15 cellular contexts compared by ENCODE assay signal in the genomic region with DNA sequence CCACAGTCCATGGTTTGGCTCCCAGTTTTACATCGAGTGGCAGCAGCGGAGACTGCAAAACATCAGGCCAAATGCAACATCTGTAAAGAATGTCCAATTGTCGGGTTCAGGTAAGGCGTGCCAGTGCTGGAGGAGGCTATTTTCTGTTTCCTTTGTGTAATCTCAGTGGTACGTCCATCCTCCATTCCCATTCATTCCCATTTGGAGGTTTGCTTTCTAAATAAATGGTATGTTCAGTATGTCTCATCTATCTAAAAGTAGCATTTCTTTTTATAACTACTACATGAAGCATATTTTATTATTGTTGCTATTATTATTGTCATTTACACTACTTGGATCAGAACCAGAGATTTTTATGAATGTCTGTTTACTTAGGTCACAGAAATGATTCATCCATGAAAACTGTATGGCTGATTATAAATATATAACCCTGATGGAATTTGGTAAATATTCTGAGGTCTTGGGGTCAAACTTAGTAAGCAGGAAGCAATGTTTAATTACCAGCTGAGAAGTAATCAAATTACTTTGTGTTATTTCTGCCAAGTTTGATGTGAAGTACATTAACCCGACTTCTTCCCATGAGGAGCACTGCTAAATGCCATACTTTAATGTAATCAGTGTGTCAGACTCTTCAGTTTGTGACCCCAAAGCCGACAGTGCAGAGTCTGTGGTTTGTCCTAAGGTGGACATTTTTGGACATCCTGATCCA.
DNase-seq lines count a peak whose midpoint lies in the region; ATAC-seq and TF ChIP-seq lines count a peak whose summit lies in the region.
"Had no signal": no experiment of that assay in that cellular context is flagged by ENCODE, and none has a peak within 500 bp of the region (broad histone marks: within the 10 kb centered on the region; RNA-seq: fewer than 3 reads in every experiment).

No MANE protein-coding gene starts in this region.

- RAD21 ChIA-PET in HCT116 (lab: Charles Lee; ENCODE audit: low non-redundant PET in 1 of 2, low total read pairs in 2 of 2, uncharacterized antibody in 2 of 2, unreplicated experiment in 2 of 2) = no interaction called here

- H3K9me3 ChIP-seq in HCT116 (ENCODE audit: control insufficient read depth in 1 of 2, insufficient read depth in 1 of 2, low read depth in 1 of 2, low read length in 2 of 2) = no peaks in the 10 kb centered on the region
- H3K9me3 ChIP-seq in SK-N-SH = no peaks in the 10 kb centered on the region
- H3K9me3 ChIP-seq in colonic mucosa = no peaks in the 10 kb centered on the region
- peaks cover 0 to 13% (median 0%) of the 10 kb centered on the region in 11 donors for H3K9me3 ChIP-seq in heart right ventricle
- H3K9me3 ChIP-seq: lower lobe of right lung, upper lobe of left lung had no signal

- H3K27ac Mint-ChIP-seq in T-cell = no peak overlapping the region
- H3K27ac Mint-ChIP-seq: activated naive CD8-positive, alpha-beta T cell had no signal

- no peaks in the 10 kb centered on the region for H3F3A ChIP-seq in SK-N-SH (replicated peaks; ENCODE audit: insufficient read depth)

- H2AFZ ChIP-seq in HCT116 (ENCODE audit: low read depth, low read length, poor library complexity, severe bottlenecking) (no peak overlapping the region), SK-N-SH (ENCODE audit: low read depth) (no peak overlapping the region)
- H2AFZ ChIP-seq: hepatocyte had no signal

- 53% methylated on average over 7 of the region's 7 CpGs for WGBS in SK-N-SH (ENCODE audit: low lambda C conversion rate)
- 90 to 91% methylated on average over 7 of the region's 7 CpGs for WGBS in heart right ventricle, 2 donors

- H3K36me3 ChIP-seq in HCT116 (ENCODE audit: control insufficient read depth in 1 of 2, insufficient read depth in 2 of 2, low read length in 2 of 2) (peaks cover 0 to 28% of the 10 kb centered on the region in 2 experiments; a peak in 2 of 4 replicates), SK-N-SH (replicated peaks in 1 of 2; ENCODE audit: control insufficient read depth in 1 of 2, insufficient read depth in 2 of 2, low read length in 1 of 2) (peaks cover 0 to 5% of the 10 kb centered on the region in 2 experiments), colonic mucosa (no peaks in the 10 kb centered on the region), heart right ventricle (peaks cover 0 to 87% (median 46%) of the 10 kb centered on the region in 9 donors)

- H3K9me2 ChIP-seq in HCT116 (ENCODE audit: insufficient read depth) = no peaks in the 10 kb centered on the region
- H3K9me2 ChIP-seq in SK-N-SH = no peaks in the 10 kb centered on the region

- H4K20me1 ChIP-seq in HCT116 (ENCODE audit: insufficient read depth) (no peaks in the 10 kb centered on the region), SK-N-SH (ENCODE audit: insufficient read depth) (no peaks in the 10 kb centered on the region)

- H3K4me3 ChIP-seq in HCT116 (replicated peaks in 1 of 2; ENCODE audit: low read depth in 1 of 2, low read length in 2 of 2) = no peak overlapping the region
- H3K4me3 ChIP-seq in SK-N-SH (ENCODE audit: low read depth in 2 of 2, low read length in 1 of 2) = no peak overlapping the region
- H3K4me3 ChIP-seq in fibroblast of pulmonary artery (replicated peaks; ENCODE audit: low read depth, low read length) = no peak overlapping the region
- no peak overlapping the region for H3K4me3 ChIP-seq in colonic mucosa
- no peak overlapping the region for H3K4me3 ChIP-seq in heart right ventricle
- H3K4me3 ChIP-seq: hepatocyte, lower lobe of right lung, upper lobe of left lung had no signal

- POLR2A ChIA-PET in HCT116 (lab: Charles Lee) (interaction anchor here (1.0 kb wide), 1 partner anchor 11 kb away, joined by 3 read pairs; no protein-coding TSS in a partner anchor), SK-N-SH (lab: Yijun Ruan, JAX) (no interaction called here), T-cell (lab: Charles Lee) (no interaction called here)

- peaks cover 26 to 58% of the 10 kb centered on the region in 2 experiments for H3K4me1 ChIP-seq in HCT116 (ENCODE audit: control insufficient read depth in 1 of 2, insufficient read depth in 2 of 2, low read length in 2 of 2)
- no peaks in the 10 kb centered on the region; a peak in 1 of 4 replicates for H3K4me1 ChIP-seq in SK-N-SH (ENCODE audit: control insufficient read depth in 1 of 2, insufficient read depth in 2 of 2, low read depth in 1 of 2, low read length in 1 of 2)
- no peaks in the 10 kb centered on the region for H3K4me1 ChIP-seq in colonic mucosa
- no peaks in the 10 kb centered on the region for H3K4me1 ChIP-seq in heart right ventricle
- H3K4me1 ChIP-seq: lower lobe of right lung, upper lobe of left lung had no signal

- intact Hi-C loops in HCT116 (cut with micrococcal nuclease) (no loop called here), colonic mucosa (cut with DNase I) (no loop called here), heart right ventricle (cut with DNase I) (no loop called here)

- DNase-seq in A172 (ENCODE audit: low spot score) (peak; percentile 66), HCT116 (ENCODE audit: low read depth, low spot score) (peak; percentile 77), SK-N-SH (no peak), fibroblast of pulmonary artery (ENCODE audit: low read depth) (peak; percentile 55), colonic mucosa (no peak), heart right ventricle (no peak), T-cell (no peak)
- no peak for DNase-seq in stimulated activated CD4-positive, alpha-beta T cell treated with anti-CD3 and anti-CD28 coated beads, Interleukin-12 subunit alpha, Interleukin-12 subunit beta, amount 100 ng/mL, for 4 hours
- DNase-seq: DMS79, lower lobe of right lung, MV-4-11, nucleus accumbens, upper lobe of left lung had no signal

- BruUV-seq in HCT116 (replicated peaks; lab: Mats Ljungman, UMichigan) = no TSS peak

- H3K27me3 Mint-ChIP-seq in T-cell = no peaks in the 10 kb centered on the region
- H3K27me3 Mint-ChIP-seq: activated naive CD8-positive, alpha-beta T cell had no signal

- CTCF ChIA-PET in HCT116 (lab: Charles Lee) = no interaction called here
- CTCF ChIA-PET in SK-N-SH (lab: Yijun Ruan, JAX) = no interaction called here
- CTCF ChIA-PET in T-cell (lab: Charles Lee) = no interaction called here

- H3K4me1 Mint-ChIP-seq in T-cell = peaks cover 0 to 4% (median 3%) of the 10 kb centered on the region in 3 donors

- peaks cover 4% of the 10 kb centered on the region for H3K79me2 ChIP-seq in HCT116 (ENCODE audit: insufficient read depth, low read length)
- H3K79me2 ChIP-seq in SK-N-SH (ENCODE audit: insufficient read depth) = no peaks in the 10 kb centered on the region
- H3K79me2 ChIP-seq: hepatocyte had no signal

- ATAC-seq in HCT116 (peak; percentile 87), heart right ventricle (no peak), T-cell (replicated peaks in 1 of 4) (no peak)
- ATAC-seq: lower lobe of right lung had no signal

- no peak overlapping the region for H3K4me3 Mint-ChIP-seq in T-cell
- H3K4me3 Mint-ChIP-seq: activated naive CD8-positive, alpha-beta T cell had no signal

- H3K4me2 ChIP-seq in HCT116 (ENCODE audit: low read length) (peak overlapping the region; percentile 47), SK-N-SH (no peak overlapping the region)
- H3K4me2 ChIP-seq: hepatocyte had no signal

- TF ChIP-seq RAD21 in HCT116 (IDR thresholded peaks at IDR 0.05; ENCODE audit: low read depth) = 0 out of 2 replicates have a peak, but pooled peaks have one; percentile 11
- no peak for TF ChIP-seq RAD21 in SK-N-SH (IDR thresholded peaks at IDR 0.05; ENCODE audit: low read length)

- H3K27me3 ChIP-seq in HCT116 (ENCODE audit: insufficient read depth, low read length) (no peaks in the 10 kb centered on the region), SK-N-SH (ENCODE audit: insufficient read depth) (no peaks in the 10 kb centered on the region), colonic mucosa (no peaks in the 10 kb centered on the region), heart right ventricle (no peaks in the 10 kb centered on the region)
- H3K27me3 ChIP-seq: hepatocyte, upper lobe of left lung had no signal

- H3K27ac ChIP-seq in HCT116 (ENCODE audit: low read depth, low read length) (peak overlapping the region; percentile 87), SK-N-SH (ENCODE audit: low read depth in 2 of 2, low read length in 1 of 2) (peak overlapping the region in 1 of 2 experiments; percentile 19; a peak in 1 of 4 replicates), colonic mucosa (no peak overlapping the region), heart right ventricle (no peak overlapping the region)
- H3K27ac ChIP-seq: hepatocyte, lower lobe of right lung, upper lobe of left lung had no signal

- TF ChIP-seq EP300 in SK-N-SH (IDR thresholded peaks at IDR 0.05; ENCODE audit: borderline replicate concordance in 1 of 2, low read depth in 1 of 2, low read length in 1 of 2) = 0 out of 4 replicates have a peak, but pooled peaks of 1 of the 2 experiments have one; percentile 13

- no peak for TF ChIP-seq POLR2A in HCT116 (IDR thresholded peaks at IDR 0.05; ENCODE audit: borderline replicate concordance, extremely low read depth, insufficient read depth, insufficient read length)

- TF ChIP-seq CTCF in HCT116 (IDR thresholded peaks at IDR 0.05 in 2 of 3, conservative IDR thresholded peaks at IDR 0.05 in 1 of 3; ENCODE audit: borderline replicate concordance in 1 of 3, insufficient read depth in 1 of 3, low read depth in 2 of 3, low read length in 2 of 3) = no peak
- no peak for TF ChIP-seq CTCF in SK-N-SH (IDR thresholded peaks at IDR 0.05)
- no peak for TF ChIP-seq CTCF in fibroblast of pulmonary artery (IDR thresholded peaks at IDR 0.05; ENCODE audit: low read length, missing control alignments)
- TF ChIP-seq CTCF in colonic mucosa (IDR thresholded peaks at IDR 0.05) = no peak
- no peak for TF ChIP-seq CTCF in heart right ventricle (IDR thresholded peaks at IDR 0.05)

- H3K9me3 Mint-ChIP-seq in T-cell = peaks cover 7 to 17% (median 8%) of the 10 kb centered on the region in 3 donors

- H3K9ac ChIP-seq in HCT116 (ENCODE audit: low read length) (peak overlapping the region; percentile 48), SK-N-SH (no peak overlapping the region), colonic mucosa (ENCODE audit: low read depth in 2 of 2, low read length in 2 of 2) (no peak overlapping the region)

- peaks cover 74% of the 10 kb centered on the region for H3K36me3 Mint-ChIP-seq in T-cell

TF ChIP-seq in HCT116, 20 proteins besides CTCF, POLR2A, EP300 and RAD21 (continues in another document):
- TF ChIP-seq CEBPB (IDR thresholded peaks at IDR 0.05; ENCODE audit: low read depth) (peak; percentile 69), EZH2phosphoT487 (IDR thresholded peaks at IDR 0.05; ENCODE audit: borderline replicate concordance) (no peak), SP1 (IDR thresholded peaks at IDR 0.05; ENCODE audit: low read depth) (peak; percentile 92), CBX3 (IDR thresholded peaks at IDR 0.05; ENCODE audit: low read depth) (peak; percentile 16; the same call in 1 of the 2 replicates)

TF ChIP-seq in SK-N-SH, 30 proteins besides CTCF, POLR2A, EP300 and RAD21 (continues in another document):
- peak; percentile 53; the same call in 1 of the 2 replicates for TF ChIP-seq MEF2A (IDR thresholded peaks at IDR 0.05; ENCODE audit: borderline replicate concordance, low read depth)
- TF ChIP-seq TCF12 (IDR thresholded peaks at IDR 0.05) = peak; percentile 36

Comparison
In these comparisons a context has a peak if more than half of its experiments do, and no peak if none do; other contexts are left out.
1. DNase-seq: peak in A172 (single experiment), HCT116 (single experiment) and fibroblast of pulmonary artery (single experiment); none in SK-N-SH (single experiment), colonic mucosa (single experiment), heart right ventricle (0 of 2), stimulated activated CD4-positive, alpha-beta T cell treated with anti-CD3 and anti-CD28 coated beads, Interleukin-12 subunit alpha, Interleukin-12 subunit beta, amount 100 ng/mL, for 4 hours (single experiment) and T-cell (0 of 34).